Comparison of ENCODE assay signal across 9 cellular contexts in genomic region chr4:114780205-114780604, GRCh38.
DNase-seq lines count a peak whose midpoint lies in the region; ATAC-seq and TF ChIP-seq lines count a peak whose summit lies in the region.
"Had no signal": no experiment of that assay in that cellular context is flagged by ENCODE, and none has a peak within 500 bp of the region (broad histone marks: within the 10 kb centered on the region; RNA-seq: fewer than 3 reads in every experiment).

No MANE protein-coding gene starts in this region.

- no peak for TF ChIP-seq POLR2A in NB4 (IDR thresholded peaks at IDR 0.05; ENCODE audit: extremely low read depth, insufficient read length)

- DNase-seq in GDM1 (lab: John Stamatoyannopoulos, UW) (peak; percentile 10), NB4 (ENCODE audit: low read depth) (peak; percentile 21), WTC11 (ENCODE audit: low spot score) (no peak), mucosa of gallbladder (ENCODE audit: low spot score) (peak; percentile 24), cardiac septum (ENCODE audit: low spot score) (no peak)
- DNase-seq in stimulated activated CD4-positive, alpha-beta T cell treated with anti-CD3 and anti-CD28 coated beads, Interleukin-4, amount 100 ng/mL, for 24 hours: no peak

- TF ChIP-seq CTCF in NB4 (IDR thresholded peaks at IDR 0.05; ENCODE audit: low read depth, low read length): no peak
- TF ChIP-seq CTCF in WTC11 (IDR thresholded peaks at IDR 0.05): peak; percentile 25; the same call in 1 of the 2 replicates

- no peaks in the 10 kb centered on the region for H3K36me3 Mint-ChIP-seq in WTC11

- no peak overlapping the region for H3K4me3 ChIP-seq in NB4 (ENCODE audit: low read depth, low read length)
- H3K4me3 ChIP-seq: skin epidermis had no signal

- no peaks in the 10 kb centered on the region for H3K27me3 Mint-ChIP-seq in WTC11 (ENCODE audit: low read depth)

- H3K27ac Mint-ChIP-seq in WTC11: no peak overlapping the region

- peaks cover 32% of the 10 kb centered on the region for H3K4me1 Mint-ChIP-seq in WTC11

- ATAC-seq in WTC11: peak; percentile 86
- no peak for ATAC-seq in HG02798 (IDR thresholded peaks at IDR 0.05; ENCODE audit: poor library complexity, unreplicated experiment)
- ATAC-seq in HG03571 (IDR thresholded peaks at IDR 0.05; ENCODE audit: unreplicated experiment): no peak

- no peak overlapping the region for H3K4me3 Mint-ChIP-seq in WTC11

- intact Hi-C loops in cardiac septum (cut with DNase I): no loop called here

- CTCF ChIA-PET in WTC11 (lab: Charles Lee): interaction anchor here (0.7 to 1.2 kb wide), 9 partner anchors 9 to 551 kb away, joined by 3 to 13 read pairs (median 3); partner anchors contain the start of gene NDST4

- H3K9me3 Mint-ChIP-seq in WTC11: no peaks in the 10 kb centered on the region

- POLR2A ChIA-PET in WTC11 (lab: Charles Lee): no interaction called here

TF ChIP-seq in WTC11, 78 proteins besides CTCF, POLR2A, EP300 and RAD21:
- TF ChIP-seq TEAD1 (CRISPR knock-in tag; IDR thresholded peaks at IDR 0.05) (peak; percentile 66; the same call in 1 of the 2 replicates), ZSCAN18 (CRISPR knock-in tag; IDR thresholded peaks at IDR 0.05) (no peak)

Comparison
In these comparisons a context has a peak if more than half of its experiments do, and no peak if none do; other contexts are left out.
1. DNase-seq: peak in GDM1 (single experiment), NB4 (single experiment) and mucosa of gallbladder (single experiment); none in WTC11 (single experiment), stimulated activated CD4-positive, alpha-beta T cell treated with anti-CD3 and anti-CD28 coated beads, Interleukin-4, amount 100 ng/mL, for 24 hours (single experiment) and cardiac septum (single experiment).